In genomic region chr3:39207361-39208192, GRCh38 we compare ENCODE assay signal across 2 cellular contexts.
TF ChIP-seq lines count a peak whose summit lies in the region.

No MANE protein-coding gene starts in this region.

TF ChIP-seq in HCT116, 20 proteins besides CTCF, POLR2A, EP300 and RAD21:
- TF ChIP-seq EZH2phosphoT487 (IDR thresholded peaks at IDR 0.05; ENCODE audit: borderline replicate concordance) (no peak), CEBPB (IDR thresholded peaks at IDR 0.05; ENCODE audit: low read depth) (no peak), POLR2AphosphoS5 (IDR thresholded peaks at IDR 0.05; ENCODE audit: low read depth, low read length) (no peak), SRF (IDR thresholded peaks at IDR 0.05; ENCODE audit: low read depth) (no peak), EGR1 (IDR thresholded peaks at IDR 0.05; ENCODE audit: low read depth) (no peak), FOSL1 (IDR thresholded peaks at IDR 0.05; ENCODE audit: low read depth) (no peak), ZFX (IDR thresholded peaks at IDR 0.05) (no peak), CBX3 (IDR thresholded peaks at IDR 0.05; ENCODE audit: low read depth) (no peak), REST (IDR thresholded peaks at IDR 0.05; ENCODE audit: low read depth) (no peak), ZBTB33 (IDR thresholded peaks at IDR 0.05; ENCODE audit: extremely low read depth, insufficient replicate concordance, low read length) (no peak), SIN3A (IDR thresholded peaks at IDR 0.05; ENCODE audit: low read depth) (no peak), SP1 (IDR thresholded peaks at IDR 0.05; ENCODE audit: low read depth) (no peak), EZH2 (IDR thresholded peaks at IDR 0.05) (no peak), MAX (IDR thresholded peaks at IDR 0.05) (no peak), ZNF274 (IDR thresholded peaks at IDR 0.05; ENCODE audit: low read depth, low read length) (no peak), YY1 (IDR thresholded peaks at IDR 0.05; ENCODE audit: extremely low read depth, insufficient replicate concordance, low read depth, low read length) (no peak), JUND (IDR thresholded peaks at IDR 0.05) (no peak), ATF3 (IDR thresholded peaks at IDR 0.05) (no peak), ELF1 (IDR thresholded peaks at IDR 0.05; ENCODE audit: borderline replicate concordance, low read depth) (no peak)
TF ChIP-seq in HCT116: peak in this region for 0.

TF ChIP-seq in endothelial cell of umbilical vein, 7 proteins besides CTCF, POLR2A, EP300 and RAD21:
- TF ChIP-seq POLR2AphosphoS5 (IDR thresholded peaks at IDR 0.05; ENCODE audit: insufficient read depth, low read depth, low read length) (no peak), MYC (IDR thresholded peaks at IDR 0.05; ENCODE audit: low read depth, low read length) (no peak), EZH2 (IDR thresholded peaks at IDR 0.05; ENCODE audit: borderline replicate concordance, low read depth, low read length, severe bottlenecking) (no peak), FOS (IDR thresholded peaks at IDR 0.05; ENCODE audit: borderline replicate concordance, insufficient read depth, low read length) (no peak), GATA2 (IDR thresholded peaks at IDR 0.05; ENCODE audit: insufficient read depth, insufficient read length, low read depth, low read length) (no peak), JUN (IDR thresholded peaks at IDR 0.05; ENCODE audit: borderline replicate concordance, insufficient read depth, insufficient read length, low read depth) (no peak), MAX (IDR thresholded peaks at IDR 0.05; ENCODE audit: insufficient read depth, insufficient read length) (no peak)
